Comparison of ENCODE assay signal across 9 cellular contexts in genomic region chr12:34218193-34219045, GRCh38.
A peak's percentile ranks its signal among the peaks of the same experiment; 100 is the strongest.
DNase-seq lines count a peak whose midpoint lies in the region; ATAC-seq lines count a peak whose summit lies in the region.
"Had no signal": no experiment of that assay in that cellular context is flagged by ENCODE, and none has a peak within 500 bp of the region (broad histone marks: within the 10 kb centered on the region; RNA-seq: fewer than 3 reads in every experiment).

No MANE protein-coding gene starts in this region.

- peak in 1 of 2 donors; percentile 77 for ATAC-seq in CD4-positive, CD25-positive, alpha-beta regulatory T cell (ENCODE audit: low read depth in 2 of 2)
- ATAC-seq in GM19452 (IDR thresholded peaks at IDR 0.05; ENCODE audit: unreplicated experiment) (peak; percentile 84), HG03571 (IDR thresholded peaks at IDR 0.05; ENCODE audit: unreplicated experiment) (peak; percentile 77)
- ATAC-seq in stimulated activated memory B cell treated with anti-CD40 and anti-IgM and Interleukin-4, amounts not matched to agents 10 μg/mL and 1 μg/mL and 100 μg/mL, for 72 hours = peak; percentile 78

- 8 to 17% methylated on average over 39 of the region's 39 CpGs for WGBS in esophagus, 2 donors

- H3K4me1 ChIP-seq in CD4-positive, CD25-positive, alpha-beta regulatory T cell (ENCODE audit: control insufficient read depth, insufficient read depth, low read length, poor library complexity, severe bottlenecking) = peaks cover 7% of the 10 kb centered on the region
- peaks cover 0 to 4% of the 10 kb centered on the region in 2 donors for H3K4me1 ChIP-seq in esophagus (ENCODE audit: control insufficient read depth in 2 of 2, insufficient read depth in 2 of 2, low read length in 1 of 2)
- H3K4me1 ChIP-seq in muscle layer of duodenum (ENCODE audit: control insufficient read depth in 1 of 2, insufficient read depth in 2 of 2, low read length in 2 of 2) = peaks cover 0 to 6% of the 10 kb centered on the region in 2 donors

- H3K4me3 ChIP-seq in CD4-positive, CD25-positive, alpha-beta regulatory T cell (ENCODE audit: low read depth, low read length) = peak overlapping the region; percentile 34
- H3K4me3 ChIP-seq in esophagus (ENCODE audit: low read depth in 1 of 2, low read length in 2 of 2) (peak overlapping the region; percentile 38 to 57), muscle layer of duodenum (ENCODE audit: low read depth in 1 of 2, low read length in 2 of 2) (peak overlapping the region; percentile 30 to 59)

- peak overlapping the region in 1 of 3 donors; percentile 86 for H3K27ac Mint-ChIP-seq in CD4-positive, CD25-positive, alpha-beta regulatory T cell
- H3K27ac Mint-ChIP-seq in stimulated activated memory B cell treated with anti-CD40 and anti-IgM and Interleukin-4, amounts not matched to agents 10 μg/mL and 1 μg/mL and 100 μg/mL, for 72 hours = peak overlapping the region; percentile 86

- peaks cover 0 to 2% (median 0%) of the 10 kb centered on the region in 7 donors for H3K9me3 Mint-ChIP-seq in CD4-positive, CD25-positive, alpha-beta regulatory T cell
- no peaks in the 10 kb centered on the region for H3K9me3 Mint-ChIP-seq in stimulated activated memory B cell treated with anti-CD40 and anti-IgM and Interleukin-4, amounts not matched to agents 10 μg/mL and 1 μg/mL and 100 μg/mL, for 72 hours

- no peaks in the 10 kb centered on the region for H3K27me3 ChIP-seq in CD4-positive, CD25-positive, alpha-beta regulatory T cell (ENCODE audit: control insufficient read depth, insufficient read depth, low read length)
- H3K27me3 ChIP-seq in esophagus (ENCODE audit: control insufficient read depth in 1 of 2, insufficient read depth in 2 of 2, low read length in 2 of 2) = no peaks in the 10 kb centered on the region
- H3K27me3 ChIP-seq in muscle layer of duodenum (ENCODE audit: low read depth, low read length) = no peaks in the 10 kb centered on the region

- H3K27me3 Mint-ChIP-seq in CD4-positive, CD25-positive, alpha-beta regulatory T cell = no peaks in the 10 kb centered on the region
- peaks cover 12% of the 10 kb centered on the region for H3K27me3 Mint-ChIP-seq in stimulated activated memory B cell treated with anti-CD40 and anti-IgM and Interleukin-4, amounts not matched to agents 10 μg/mL and 1 μg/mL and 100 μg/mL, for 72 hours

- H3K36me3 Mint-ChIP-seq in CD4-positive, CD25-positive, alpha-beta regulatory T cell = no peaks in the 10 kb centered on the region
- no peaks in the 10 kb centered on the region for H3K36me3 Mint-ChIP-seq in stimulated activated memory B cell treated with anti-CD40 and anti-IgM and Interleukin-4, amounts not matched to agents 10 μg/mL and 1 μg/mL and 100 μg/mL, for 72 hours

- no peak overlapping the region for H3K27ac ChIP-seq in CD4-positive, CD25-positive, alpha-beta regulatory T cell (ENCODE audit: insufficient read depth, low read length, poor library complexity, severe bottlenecking)
- H3K27ac ChIP-seq in esophagus (ENCODE audit: low read depth in 2 of 2, low read length in 1 of 2) (no peak overlapping the region), muscle layer of duodenum (ENCODE audit: low read length) (no peak overlapping the region)
- H3K27ac ChIP-seq: epithelial cell of prostate had no signal

- H3K4me1 Mint-ChIP-seq in CD4-positive, CD25-positive, alpha-beta regulatory T cell = peaks cover 4 to 16% (median 6%) of the 10 kb centered on the region in 4 donors
- H3K4me1 Mint-ChIP-seq in stimulated activated memory B cell treated with anti-CD40 and anti-IgM and Interleukin-4, amounts not matched to agents 10 μg/mL and 1 μg/mL and 100 μg/mL, for 72 hours = peaks cover 20% of the 10 kb centered on the region

- no peaks in the 10 kb centered on the region for H3K36me3 ChIP-seq in CD4-positive, CD25-positive, alpha-beta regulatory T cell (ENCODE audit: control insufficient read depth, insufficient read depth, low read length)
- H3K36me3 ChIP-seq in esophagus (ENCODE audit: control insufficient read depth in 2 of 2, insufficient read depth in 2 of 2, low read length in 1 of 2) = no peaks in the 10 kb centered on the region
- H3K36me3 ChIP-seq in muscle layer of duodenum (ENCODE audit: control insufficient read depth in 1 of 2, insufficient read depth in 2 of 2, low read length in 2 of 2) = no peaks in the 10 kb centered on the region

- H3K9me3 ChIP-seq in CD4-positive, CD25-positive, alpha-beta regulatory T cell (ENCODE audit: control insufficient read depth in 2 of 2, low read length in 2 of 2) = no peaks in the 10 kb centered on the region
- no peaks in the 10 kb centered on the region for H3K9me3 ChIP-seq in esophagus (ENCODE audit: control insufficient read depth in 2 of 2, insufficient read depth in 1 of 2, low read depth in 1 of 2, low read length in 1 of 2)
- H3K9me3 ChIP-seq in muscle layer of duodenum (ENCODE audit: control insufficient read depth in 1 of 2, low read length in 2 of 2) = no peaks in the 10 kb centered on the region

- peak overlapping the region in 3 of 4 donors; percentile 40 to 94 (median 89) for H3K4me3 Mint-ChIP-seq in CD4-positive, CD25-positive, alpha-beta regulatory T cell
- H3K4me3 Mint-ChIP-seq in stimulated activated memory B cell treated with anti-CD40 and anti-IgM and Interleukin-4, amounts not matched to agents 10 μg/mL and 1 μg/mL and 100 μg/mL, for 72 hours = peak overlapping the region; percentile 86

- DNase-seq in CD4-positive, CD25-positive, alpha-beta regulatory T cell = peak; percentile 17 to 70 (median 47)
- peak; percentile 13 to 76 for DNase-seq in NOMO-1 (lab: John Stamatoyannopoulos, UW; ENCODE audit: unreplicated experiment in 2 of 2)
- peak; percentile 34 for DNase-seq in activated CD8-positive, alpha-beta memory T cell treated with anti-CD3 and anti-CD28 coated beads, Interleukin-2, amount 50 U/mL, for 24 hours (ENCODE audit: extremely low read depth)
